14 cellular contexts compared by ENCODE assay signal in genomic region chr21:38223893-38224540, GRCh38. TPM values are rescaled to one million over a fixed set of nuclear protein-coding genes. Genes with fewer than 3 reads are reported as not detected.
DNase-seq lines count a peak whose midpoint lies in the region; ATAC-seq and TF ChIP-seq lines count a peak whose summit lies in the region.
"Had no signal": no experiment of that assay in that cellular context is flagged by ENCODE, and none has a peak within 500 bp of the region (broad histone marks: within the 10 kb centered on the region; RNA-seq: fewer than 3 reads in every experiment).

No MANE protein-coding gene starts in this region.

- no peaks in the 10 kb centered on the region for H3K27me3 ChIP-seq in adipocyte (replicated peaks; ENCODE audit: control insufficient read depth, insufficient read depth, low read length)
- H3K27me3 ChIP-seq: right atrium auricular region had no signal

- no peaks in the 10 kb centered on the region for H3K9me3 ChIP-seq in HEK293 (ENCODE audit: control insufficient read depth, insufficient read depth, low read depth, low read length)
- H3K9me3 ChIP-seq in adipocyte (ENCODE audit: control insufficient read depth, low read length) = peaks cover 43% of the 10 kb centered on the region

- H3K4me1 ChIP-seq in HEK293 (ENCODE audit: control insufficient read depth, insufficient read depth, low read length) (no peaks in the 10 kb centered on the region), adipocyte (ENCODE audit: control insufficient read depth, insufficient read depth, low read length) (peaks cover 22% of the 10 kb centered on the region)
- H3K4me1 ChIP-seq: right atrium auricular region had no signal

- H3K27ac ChIP-seq in HEK293 (ENCODE audit: extremely low read depth, low read depth, low read length) = no peak overlapping the region
- H3K27ac ChIP-seq: right atrium auricular region had no signal

- DNase-seq in CD1c-positive myeloid dendritic cell (ENCODE audit: extremely low spot score) (peak; percentile 20), adipocyte (ENCODE audit: low read depth) (peak; percentile 14), foreskin fibroblast (peak; percentile 23 to 47)
- DNase-seq: activated CD8-positive, alpha-beta memory T cell treated with anti-CD3 and anti-CD28 coated beads for 24 hours; activated naive CD4-positive, alpha-beta T cell; cerebellar nuclear complex; islet precursor cell; NCI-H2227 treated with DMSO at 0.1 percent for 48 hours; RPMI8226 had no signal

- ATAC-seq in esophagus mucosa = no peak
- no peak for ATAC-seq in GM18907 (IDR thresholded peaks at IDR 0.05; ENCODE audit: unreplicated experiment)
- no peak for ATAC-seq in GM18520 (IDR thresholded peaks at IDR 0.05; ENCODE audit: unreplicated experiment)

- H3K36me3 ChIP-seq in HEK293 (ENCODE audit: control insufficient read depth in 2 of 2, insufficient read depth in 1 of 2, low read length in 2 of 2) = no peaks in the 10 kb centered on the region
- H3K36me3 ChIP-seq in adipocyte (ENCODE audit: control insufficient read depth, insufficient read depth, low read length, severe bottlenecking) = no peaks in the 10 kb centered on the region
- H3K36me3 ChIP-seq: right atrium auricular region had no signal

- POLR2A ChIA-PET in HEK293 (lab: Yijun Ruan, JAX) = no interaction called here

- H3K9ac ChIP-seq in adipocyte (ENCODE audit: low read length) = no peak overlapping the region

- no peak for TF ChIP-seq CTCF in HEK293 (tag by site-specific recombination; IDR thresholded peaks at IDR 0.05)
- TF ChIP-seq CTCF in foreskin fibroblast (IDR thresholded peaks at IDR 0.05; ENCODE audit: low read depth, low read length) = no peak

- H3K4me3 ChIP-seq in HEK293 (ENCODE audit: low read depth, low read length) (no peak overlapping the region), adipocyte (ENCODE audit: low read length) (peak overlapping the region; percentile 11), foreskin fibroblast (ENCODE audit: low read depth in 1 of 2, low read length in 2 of 2) (no peak overlapping the region)
- H3K4me3 ChIP-seq: right atrium auricular region had no signal

- CTCF ChIA-PET in HEK293 (lab: Yijun Ruan, JAX) = interaction anchor here (0.9 to 2.8 kb wide), 5 partner anchors 9 to 512 kb away, joined by 3 to 14 read pairs (median 3); no protein-coding TSS in a partner anchor

TF ChIP-seq in HEK293, 187 proteins besides CTCF, POLR2A, EP300 and RAD21 (continues in another document):
- TF ChIP-seq ZNF843 (tag by site-specific recombination; IDR thresholded peaks at IDR 0.05) = no peak
- TF ChIP-seq ZNF133 (tag by site-specific recombination; IDR thresholded peaks at IDR 0.05) = no peak
- peak; percentile 27; the same call in 1 of the 2 replicates for TF ChIP-seq ZNF555 (tag by site-specific recombination; conservative IDR thresholded peaks at IDR 0.05)
- TF ChIP-seq BCL11A (tag by site-specific recombination; IDR thresholded peaks at IDR 0.05; ENCODE audit: low read depth) = no peak
- TF ChIP-seq ZNF157 (tag by site-specific recombination; IDR thresholded peaks at IDR 0.05) = no peak
- TF ChIP-seq ZSCAN4 (tag by site-specific recombination; IDR thresholded peaks at IDR 0.05) = no peak
- peak; percentile 100 for TF ChIP-seq TRIM28 (IDR thresholded peaks at IDR 0.05; ENCODE audit: borderline replicate concordance, low read length)
- TF ChIP-seq ZNF391 (tag by site-specific recombination; IDR thresholded peaks at IDR 0.05; ENCODE audit: borderline replicate concordance, low read depth) = peak; percentile 84; the same call in 1 of the 2 replicates
- TF ChIP-seq ZFP41 (tag by site-specific recombination; IDR thresholded peaks at IDR 0.05; ENCODE audit: borderline replicate concordance) = no peak
- no peak for TF ChIP-seq ZNF211 (tag by site-specific recombination; IDR thresholded peaks at IDR 0.05; ENCODE audit: low read depth)
- TF ChIP-seq ZNF146 (tag by site-specific recombination; IDR thresholded peaks at IDR 0.05) = no peak
- no peak for TF ChIP-seq OVOL3 (tag by site-specific recombination; IDR thresholded peaks at IDR 0.05)
- no peak for TF ChIP-seq GFI1B (tag by site-specific recombination; IDR thresholded peaks at IDR 0.05)
- TF ChIP-seq ZBTB26 (tag by site-specific recombination; optimal IDR thresholded peaks at IDR 0.05) = no peak
- TF ChIP-seq ZFHX2 (tag by site-specific recombination; conservative IDR thresholded peaks at IDR 0.05) = no peak
- TF ChIP-seq ZNF202 (tag by site-specific recombination; IDR thresholded peaks at IDR 0.05; ENCODE audit: borderline replicate concordance) = no peak
- no peak for TF ChIP-seq ZSCAN18 (tag by site-specific recombination; IDR thresholded peaks at IDR 0.05)
- TF ChIP-seq ZNF19 (tag by site-specific recombination; IDR thresholded peaks at IDR 0.05; ENCODE audit: low read depth) = peak; percentile 71; the same call in 1 of the 2 replicates
- TF ChIP-seq ZNF174 (tag by site-specific recombination; IDR thresholded peaks at IDR 0.05) = peak; percentile 69; the same call in 1 of the 2 replicates
- TF ChIP-seq PRDM2 (tag by site-specific recombination; IDR thresholded peaks at IDR 0.05; ENCODE audit: borderline replicate concordance) = no peak
- no peak for TF ChIP-seq ZBTB17 (tag by site-specific recombination; IDR thresholded peaks at IDR 0.05)

RNA-seq across cellular contexts. Expression of gene KCNJ15, which starts 32.8 kb away (rescaled TPM):
- total RNA-seq in esophagus mucosa = 15.5 TPM
